ENCODE assay signal across 1 cellular context in the genomic region with DNA sequence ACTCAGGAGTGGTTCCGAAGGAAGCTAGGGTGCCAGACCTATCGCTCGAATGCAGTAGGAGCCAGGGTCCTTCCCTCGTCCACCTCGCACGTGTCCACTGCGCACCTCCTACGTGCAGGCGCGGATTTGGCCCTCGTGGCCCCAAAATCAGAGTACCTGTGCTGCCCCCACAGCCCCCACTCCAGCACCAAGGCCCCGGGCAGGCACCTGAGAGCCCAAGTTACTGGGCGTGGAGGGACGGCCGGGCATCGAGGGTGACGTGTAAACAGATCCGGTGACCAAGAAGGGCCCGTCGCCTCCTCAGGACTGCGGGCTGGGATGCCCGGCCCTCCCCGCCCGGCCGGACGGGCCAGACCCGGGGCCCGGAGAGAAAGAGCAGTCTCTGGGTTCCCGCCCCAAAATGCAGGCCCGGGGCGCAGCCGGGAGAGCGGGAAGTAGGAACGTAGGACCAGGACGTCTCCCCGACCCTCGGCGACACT.
TF ChIP-seq lines count a peak whose summit lies in the region.

No MANE protein-coding gene starts in this region.

TF ChIP-seq in IMR-90, 13 proteins besides CTCF, POLR2A, EP300 and RAD21:
- no peak for TF ChIP-seq BHLHE40 (IDR thresholded peaks at IDR 0.05; ENCODE audit: low read depth, low read length)
